8 cellular contexts compared by ENCODE assay signal in genomic region chr1:206590025-206590834, GRCh38. TPM values are rescaled to one million over a fixed set of nuclear protein-coding genes. Genes with fewer than 3 reads are reported as not detected.
DNase-seq lines count a peak whose midpoint lies in the region; ATAC-seq and TF ChIP-seq lines count a peak whose summit lies in the region.

No MANE protein-coding gene starts in this region.

- CTCF ChIA-PET in activated B cell treated with CpG ODN at 0.5 μM for 24 hours (lab: Charles Lee) = interaction anchor here (3.2 kb wide), 1 partner anchor 45 kb away, joined by 23 read pairs; no protein-coding TSS in a partner anchor

- POLR2A ChIA-PET in activated B cell treated with CpG ODN at 0.5 μM for 24 hours (lab: Charles Lee) = interaction anchor here (2.0 kb wide), 1 partner anchor 10 kb away, joined by 4 read pairs; no protein-coding TSS in a partner anchor

- H3K4me1 Mint-ChIP-seq in activated B cell treated with CpG ODN at 0.5 μM for 24 hours = peaks cover 9% of the 10 kb centered on the region

- H3K27me3 Mint-ChIP-seq in activated B cell treated with CpG ODN at 0.5 μM for 24 hours = no peaks in the 10 kb centered on the region

- H3K27me3 ChIP-seq in GM06990 (replicated peaks; ENCODE audit: control insufficient read depth, insufficient read depth, low read length) = no peaks in the 10 kb centered on the region

- ATAC-seq in HG02678 (IDR thresholded peaks at IDR 0.05; ENCODE audit: unreplicated experiment) (peak; percentile 41), activated B cell treated with CpG ODN at 0.5 μM for 24 hours (ENCODE audit: low read depth) (peak; percentile 81)

- peaks cover 94% of the 10 kb centered on the region for H3K36me3 Mint-ChIP-seq in activated B cell treated with CpG ODN at 0.5 μM for 24 hours (ENCODE audit: low read depth)

- intact Hi-C loops in activated B cell treated with CpG ODN at 0.5 μM for 24 hours (cut with micrococcal nuclease) = no loop called here

- H3K4me3 Mint-ChIP-seq in activated B cell treated with CpG ODN at 0.5 μM for 24 hours = no peak overlapping the region

- peaks cover 29% of the 10 kb centered on the region for H3K36me3 ChIP-seq in GM06990 (ENCODE audit: control insufficient read depth, insufficient read depth, low read length)

- DNase-seq in GM06990 (ENCODE audit: extremely low read depth, insufficient read length) (no peak), activated B cell treated with CpG ODN at 0.5 μM for 24 hours (no peak), epithelial cell of proximal tubule (ENCODE audit: low read depth) (no peak), NCI-H1417 treated with DMSO at 0.1 percent for 48 hours (lab: John Stamatoyannopoulos, UW) (no peak), iPS-NIHi7 (ENCODE audit: extremely low spot score) (no peak), NCI-H2196 treated with DMSO at 0.1 percent for 48 hours (lab: John Stamatoyannopoulos, UW; ENCODE audit: unreplicated experiment) (no peak)
- peak; percentile 61 to 66 for DNase-seq in stimulated activated CD8-positive, alpha-beta memory T cell treated with anti-CD3 and anti-CD28 coated beads, Interleukin-15, amount 100 ng/mL, for 48 hours (ENCODE audit: low read depth in 2 of 2)

- TF ChIP-seq CTCF in GM06990 (IDR thresholded peaks at IDR 0.05; ENCODE audit: insufficient read depth, low read length, poor library complexity, severe bottlenecking) (peak; percentile 70), activated B cell treated with CpG ODN at 0.5 μM for 24 hours (IDR thresholded peaks at IDR 0.05) (no peak), epithelial cell of proximal tubule (conservative IDR thresholded peaks at IDR 0.05; ENCODE audit: low read depth, low read length) (peak; percentile 37)

- no peaks in the 10 kb centered on the region for H3K9me3 Mint-ChIP-seq in activated B cell treated with CpG ODN at 0.5 μM for 24 hours

- no peak overlapping the region for H3K4me3 ChIP-seq in GM06990 (replicated peaks; ENCODE audit: low read depth, low read length)
- no peak overlapping the region for H3K4me3 ChIP-seq in epithelial cell of proximal tubule (ENCODE audit: low read depth, low read length)

- peak overlapping the region; percentile 42 for H3K27ac Mint-ChIP-seq in activated B cell treated with CpG ODN at 0.5 μM for 24 hours

RNA-seq across cellular contexts. Expression of gene EIF2D, which starts 22.0 kb away (rescaled TPM):
- total RNA-seq in activated B cell treated with CpG ODN at 0.5 μM for 24 hours (61.2 and 65.4 TPM in 2 replicates), epithelial cell of proximal tubule (45.6 and 53.2 TPM in 2 replicates)

RNA-seq across cellular contexts. Expression of gene DYRK3, which starts 45.1 kb away (rescaled TPM):
- total RNA-seq in activated B cell treated with CpG ODN at 0.5 μM for 24 hours = 0.33 and 0.37 TPM in 2 replicates
- 2.9 and 5.1 TPM in 2 replicates for total RNA-seq in epithelial cell of proximal tubule

Comparison
In these comparisons a context has a peak if more than half of its experiments do, and no peak if none do; other contexts are left out.
1. DNase-seq: peak in stimulated activated CD8-positive, alpha-beta memory T cell treated with anti-CD3 and anti-CD28 coated beads, Interleukin-15, amount 100 ng/mL, for 48 hours (2 of 2); none in GM06990 (single experiment), activated B cell treated with CpG ODN at 0.5 μM for 24 hours (single experiment), epithelial cell of proximal tubule (single experiment), NCI-H1417 treated with DMSO at 0.1 percent for 48 hours (single experiment), iPS-NIHi7 (single experiment) and NCI-H2196 treated with DMSO at 0.1 percent for 48 hours (single experiment).